In the genomic region with DNA sequence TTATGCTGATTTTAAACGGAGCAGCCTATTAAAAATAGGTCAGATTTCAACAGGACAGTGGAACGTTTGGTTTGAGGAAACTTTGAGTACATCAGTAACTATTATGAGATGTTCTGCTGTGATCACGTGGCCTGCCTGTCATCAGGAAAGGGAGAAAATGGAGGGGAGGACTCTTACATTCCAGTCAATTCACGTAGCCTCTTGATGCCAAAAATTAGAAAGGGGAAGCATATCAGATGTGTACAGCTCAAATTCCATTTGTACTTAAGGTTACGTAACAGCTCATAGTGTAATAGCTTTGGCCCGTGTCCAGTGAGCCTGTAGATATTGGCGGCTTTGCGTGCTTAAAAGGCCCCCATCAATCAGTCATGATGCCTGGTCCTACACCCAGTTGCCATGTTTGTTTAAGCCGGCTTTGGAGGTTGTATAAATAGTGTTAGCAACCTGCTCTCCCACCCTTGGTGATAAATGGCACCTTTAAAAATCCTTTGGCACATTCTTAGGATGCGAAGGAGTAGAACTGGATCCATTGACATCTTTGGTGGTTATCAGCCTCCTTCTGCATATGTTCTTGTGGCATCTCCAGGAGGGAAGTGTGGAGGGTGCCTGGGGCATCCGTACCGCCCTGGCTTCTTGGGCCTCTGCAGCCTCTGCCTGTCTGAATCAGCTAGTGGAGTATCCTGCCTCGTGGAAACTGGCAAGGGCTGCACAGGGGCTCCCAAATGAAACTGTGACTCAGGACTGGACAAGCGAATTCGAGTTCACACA, we compare ENCODE assay signal across 9 cellular contexts.
A peak's percentile ranks its signal among the peaks of the same experiment; 100 is the strongest.
DNase-seq lines count a peak whose midpoint lies in the region; ATAC-seq and TF ChIP-seq lines count a peak whose summit lies in the region.
"Had no signal": no experiment of that assay in that cellular context is flagged by ENCODE, and none has a peak within 500 bp of the region (broad histone marks: within the 10 kb centered on the region; RNA-seq: fewer than 3 reads in every experiment).

No MANE protein-coding gene starts in this region.

- ATAC-seq in GM21423 (IDR thresholded peaks at IDR 0.05; ENCODE audit: unreplicated experiment) (no peak), GM21717 (IDR thresholded peaks at IDR 0.05; ENCODE audit: unreplicated experiment) (no peak)

- H3K4me1 ChIP-seq in Peyer's patch (peaks cover 0 to 26% (median 0%) of the 10 kb centered on the region in 4 donors), suprapubic skin (peaks cover 28% of the 10 kb centered on the region)

- no peaks in the 10 kb centered on the region for H3K9me3 Mint-ChIP-seq in glutamatergic neuron (ENCODE audit: unreplicated experiment)

- H3K36me3 ChIP-seq in Peyer's patch: no peaks in the 10 kb centered on the region
- H3K36me3 ChIP-seq in suprapubic skin: no peaks in the 10 kb centered on the region

- TF ChIP-seq CTCF in Peyer's patch (IDR thresholded peaks at IDR 0.05) (no peak), glutamatergic neuron (IDR thresholded peaks at IDR 0.05; ENCODE audit: partially characterized antibody, unreplicated experiment) (no peak), suprapubic skin (IDR thresholded peaks at IDR 0.05) (no peak)

- TF ChIP-seq POLR2A in Peyer's patch (IDR thresholded peaks at IDR 0.05) (no peak), suprapubic skin (IDR thresholded peaks at IDR 0.05) (no peak)

- no peaks in the 10 kb centered on the region for H3K9me3 ChIP-seq in Peyer's patch
- no peaks in the 10 kb centered on the region for H3K9me3 ChIP-seq in suprapubic skin

- H3K36me3 Mint-ChIP-seq in glutamatergic neuron (ENCODE audit: unreplicated experiment): no peaks in the 10 kb centered on the region

- no peak for TF ChIP-seq EP300 in suprapubic skin (IDR thresholded peaks at IDR 0.05)

- no peak overlapping the region for H3K4me3 Mint-ChIP-seq in glutamatergic neuron (ENCODE audit: unreplicated experiment)

- H3K27ac ChIP-seq in Peyer's patch (peak overlapping the region in 3 of 4 donors; percentile 32 to 83 (median 62)), suprapubic skin (peak overlapping the region; percentile 57)
- H3K27ac ChIP-seq: HL-60 had no signal

- H3K4me3 ChIP-seq in Peyer's patch (no peak overlapping the region), suprapubic skin (no peak overlapping the region)

- no peaks in the 10 kb centered on the region for H3K27me3 Mint-ChIP-seq in glutamatergic neuron (ENCODE audit: unreplicated experiment)

- peak; percentile 42 for DNase-seq in HuH-7 (ENCODE audit: low spot score)
- DNase-seq in Peyer's patch: peak in 1 of 3 donors; percentile 71
- no peak for DNase-seq in glutamatergic neuron
- DNase-seq in suprapubic skin (ENCODE audit: low spot score in 2 of 2): peak in 1 of 2 donors; percentile 81
- no peak for DNase-seq in activated T-cell treated with anti-CD3 and anti-CD28 coated beads, Interleukin-2, amount 50 U/mL, for 1 hour
- no peak for DNase-seq in midbrain (lab: John Stamatoyannopoulos, UW)

- H3K27me3 ChIP-seq in Peyer's patch: no peaks in the 10 kb centered on the region
- H3K27me3 ChIP-seq in suprapubic skin: no peaks in the 10 kb centered on the region

- H3K27ac Mint-ChIP-seq in glutamatergic neuron (ENCODE audit: unreplicated experiment): peak overlapping the region; percentile 8

- WGBS in suprapubic skin: 19% methylated on average over 15 of the region's 15 CpGs

- H3K4me1 Mint-ChIP-seq in glutamatergic neuron (ENCODE audit: low read depth, unreplicated experiment): no peaks in the 10 kb centered on the region
